13 cellular contexts compared by ENCODE assay signal in the genomic region with DNA sequence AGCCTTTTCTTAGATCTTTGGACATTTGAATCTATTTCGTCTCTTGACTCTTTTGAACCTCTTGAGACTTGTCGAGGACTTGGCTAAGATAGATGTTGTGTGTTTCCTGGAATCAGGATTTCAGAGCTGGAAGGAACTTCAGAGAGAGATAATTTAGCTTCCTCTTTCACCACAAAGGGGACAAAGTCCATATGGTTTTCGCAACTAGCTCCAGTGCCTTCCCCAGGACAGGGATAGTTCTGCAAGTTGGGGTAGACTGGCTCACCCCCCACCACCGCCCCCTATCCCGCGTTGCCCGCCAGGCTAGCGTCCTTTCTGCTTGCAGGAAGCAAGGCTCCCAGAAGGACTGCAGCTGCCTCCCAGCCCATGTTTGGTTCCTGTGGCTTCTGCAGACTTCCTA.
DNase-seq lines count a peak whose midpoint lies in the region; ATAC-seq, FAIRE-seq and TF ChIP-seq lines count a peak whose summit lies in the region.
"Had no signal": no experiment of that assay in that cellular context is flagged by ENCODE, and none has a peak within 500 bp of the region (broad histone marks: within the 10 kb centered on the region; RNA-seq: fewer than 3 reads in every experiment).

No MANE protein-coding gene starts in this region.

- no peaks in the 10 kb centered on the region for H3K9me3 ChIP-seq in DND-41 (ENCODE audit: insufficient read depth, low read length, severe bottlenecking)
- no peaks in the 10 kb centered on the region for H3K9me3 ChIP-seq in SK-N-MC (ENCODE audit: low read depth, low read length)
- H3K9me3 ChIP-seq in heart right ventricle: no peaks in the 10 kb centered on the region
- H3K9me3 ChIP-seq: breast epithelium, esophagus squamous epithelium had no signal

- H3K4me1 Mint-ChIP-seq in type B pancreatic cell (ENCODE audit: unreplicated experiment): peaks cover 7% of the 10 kb centered on the region

- no peaks in the 10 kb centered on the region for H3K79me2 ChIP-seq in DND-41 (ENCODE audit: insufficient read depth, low read length)

- H3K27me3 ChIP-seq in DND-41 (ENCODE audit: insufficient read depth, low read length, poor library complexity) (no peaks in the 10 kb centered on the region), heart right ventricle (no peaks in the 10 kb centered on the region), rectal smooth muscle tissue (ENCODE audit: control insufficient read depth, insufficient read depth, low read length) (no peaks in the 10 kb centered on the region)
- H3K27me3 ChIP-seq: breast epithelium, esophagus squamous epithelium had no signal

- TF ChIP-seq CTCF in DND-41 (IDR thresholded peaks at IDR 0.05; ENCODE audit: borderline replicate concordance, extremely low read depth, low read length, poor library complexity, severe bottlenecking): no peak
- peak in 1 of 9 donors; percentile 16 for TF ChIP-seq CTCF in heart right ventricle (IDR thresholded peaks at IDR 0.05)
- TF ChIP-seq CTCF in type B pancreatic cell (conservative IDR thresholded peaks at IDR 0.05): no peak

- no peak overlapping the region for H3K4me3 ChIP-seq in DND-41 (ENCODE audit: low read depth in 1 of 2, low read length in 2 of 2)
- peak overlapping the region; percentile 23; the same call in 1 of the 2 replicates for H3K4me3 ChIP-seq in SK-N-MC
- H3K4me3 ChIP-seq in heart right ventricle: peak overlapping the region in 5 of 10 donors; percentile 3 to 20 (median 12)
- H3K4me3 ChIP-seq in rectal smooth muscle tissue (ENCODE audit: low read length): peak overlapping the region; percentile 38
- H3K4me3 ChIP-seq: breast epithelium, esophagus squamous epithelium had no signal

- no peak for FAIRE-seq in RCC 7860 (lab: Jason Lieb, UNC)

- H3K4me2 ChIP-seq in DND-41 (ENCODE audit: insufficient read depth, low read length): no peak overlapping the region

- no peak overlapping the region for H2AFZ ChIP-seq in DND-41 (ENCODE audit: low read depth, low read length)

- H4K20me1 ChIP-seq in DND-41 (ENCODE audit: insufficient read depth, low read length): no peaks in the 10 kb centered on the region

- 22 to 34% methylated on average over 8 of the region's 8 CpGs for WGBS in heart right ventricle, 2 donors

- peak; percentile 50 for DNase-seq in DND-41
- no peak for DNase-seq in SK-N-MC (ENCODE audit: low read depth, low spot score)
- peak; percentile 52 to 63 for DNase-seq in heart right ventricle
- no peak for DNase-seq in amygdala (lab: John Stamatoyannopoulos, UW)
- no peak for DNase-seq in RCC 7860 (ENCODE audit: low spot score)
- DNase-seq in type B pancreatic cell (ENCODE audit: extremely low spot score, unreplicated experiment): no peak
- DNase-seq in islet precursor cell: no peak
- DNase-seq: activated T-cell treated with anti-CD3 and anti-CD28 coated beads, Interleukin-2, amount 50 U/mL, for 4 hours; esophagus squamous epithelium; NCI-H1436 had no signal

- H3K4me3 Mint-ChIP-seq in type B pancreatic cell: no peak overlapping the region
- H3K4me3 Mint-ChIP-seq: activated T-cell treated with anti-CD3 and anti-CD28 coated beads, Interleukin-2, amount 50 U/mL, for 4 hours; memory B cell had no signal

- no peaks in the 10 kb centered on the region for H3K9me3 Mint-ChIP-seq in type B pancreatic cell
- H3K9me3 Mint-ChIP-seq: activated T-cell treated with anti-CD3 and anti-CD28 coated beads, Interleukin-2, amount 50 U/mL, for 4 hours; memory B cell had no signal

- H3K27ac ChIP-seq in DND-41 (ENCODE audit: low read length): no peak overlapping the region
- no peak overlapping the region for H3K27ac ChIP-seq in SK-N-MC
- peak overlapping the region in 7 of 10 donors; percentile 5 to 74 (median 35) for H3K27ac ChIP-seq in heart right ventricle
- H3K27ac ChIP-seq in rectal smooth muscle tissue (ENCODE audit: low read depth, low read length): no peak overlapping the region

- no peak overlapping the region for H3K9ac ChIP-seq in DND-41 (ENCODE audit: low read depth, low read length)
- H3K9ac ChIP-seq in SK-N-MC (ENCODE audit: insufficient read length): no peak overlapping the region
- no peak overlapping the region for H3K9ac ChIP-seq in rectal smooth muscle tissue (ENCODE audit: low read length)

- H3K27ac Mint-ChIP-seq in type B pancreatic cell: no peak overlapping the region
- H3K27ac Mint-ChIP-seq: memory B cell had no signal

- H3K36me3 Mint-ChIP-seq in type B pancreatic cell: peaks cover 3% of the 10 kb centered on the region

- peaks cover 9% of the 10 kb centered on the region for H3K4me1 ChIP-seq in DND-41 (ENCODE audit: insufficient read depth, low read length)
- H3K4me1 ChIP-seq in heart right ventricle: peaks cover 0 to 52% (median 20%) of the 10 kb centered on the region in 9 donors
- H3K4me1 ChIP-seq in rectal smooth muscle tissue (ENCODE audit: control insufficient read depth, insufficient read depth, low read length): peaks cover 2% of the 10 kb centered on the region

- H3K36me3 ChIP-seq in DND-41 (ENCODE audit: insufficient read depth, low read length): no peaks in the 10 kb centered on the region
- no peaks in the 10 kb centered on the region for H3K36me3 ChIP-seq in SK-N-MC (ENCODE audit: insufficient read depth, low read length)
- H3K36me3 ChIP-seq in heart right ventricle: no peaks in the 10 kb centered on the region
- no peaks in the 10 kb centered on the region for H3K36me3 ChIP-seq in rectal smooth muscle tissue (ENCODE audit: control insufficient read depth, insufficient read depth, low read length)
- H3K36me3 ChIP-seq: breast epithelium, esophagus squamous epithelium had no signal

- H3K27me3 Mint-ChIP-seq in type B pancreatic cell: no peaks in the 10 kb centered on the region
- H3K27me3 Mint-ChIP-seq: memory B cell had no signal

- intact Hi-C loops in heart right ventricle (cut with DNase I): loop anchor here in 1 of 10 donors (10.0 kb wide), 1 partner anchor 102 kb away; the partner anchor contains the start of gene GRK3

- ATAC-seq in DND-41 (ENCODE audit: insufficient read depth, low read depth) (peak; percentile 78), heart right ventricle (peak; percentile 60 to 87 (median 68))
- ATAC-seq: activated T-cell treated with anti-CD3 and anti-CD28 coated beads, Interleukin-2, amount 50 U/mL, for 4 hours had no signal

Comparison
In these comparisons a context has a peak if more than half of its experiments do, and no peak if none do; other contexts are left out.
1. DNase-seq: peak in DND-41 (single experiment) and heart right ventricle (2 of 2); none in SK-N-MC (single experiment), amygdala (0 of 56), RCC 7860 (single experiment), type B pancreatic cell (single experiment) and islet precursor cell (single experiment).
2. H3K27ac ChIP-seq: peak in heart right ventricle (7 of 10); none in DND-41 (single experiment), SK-N-MC (single experiment) and rectal smooth muscle tissue (single experiment).
3. H3K4me3 ChIP-seq: peak in SK-N-MC (single experiment) and rectal smooth muscle tissue (single experiment); none in DND-41 (0 of 2).